16 cellular contexts compared by ENCODE assay signal in the genomic region with DNA sequence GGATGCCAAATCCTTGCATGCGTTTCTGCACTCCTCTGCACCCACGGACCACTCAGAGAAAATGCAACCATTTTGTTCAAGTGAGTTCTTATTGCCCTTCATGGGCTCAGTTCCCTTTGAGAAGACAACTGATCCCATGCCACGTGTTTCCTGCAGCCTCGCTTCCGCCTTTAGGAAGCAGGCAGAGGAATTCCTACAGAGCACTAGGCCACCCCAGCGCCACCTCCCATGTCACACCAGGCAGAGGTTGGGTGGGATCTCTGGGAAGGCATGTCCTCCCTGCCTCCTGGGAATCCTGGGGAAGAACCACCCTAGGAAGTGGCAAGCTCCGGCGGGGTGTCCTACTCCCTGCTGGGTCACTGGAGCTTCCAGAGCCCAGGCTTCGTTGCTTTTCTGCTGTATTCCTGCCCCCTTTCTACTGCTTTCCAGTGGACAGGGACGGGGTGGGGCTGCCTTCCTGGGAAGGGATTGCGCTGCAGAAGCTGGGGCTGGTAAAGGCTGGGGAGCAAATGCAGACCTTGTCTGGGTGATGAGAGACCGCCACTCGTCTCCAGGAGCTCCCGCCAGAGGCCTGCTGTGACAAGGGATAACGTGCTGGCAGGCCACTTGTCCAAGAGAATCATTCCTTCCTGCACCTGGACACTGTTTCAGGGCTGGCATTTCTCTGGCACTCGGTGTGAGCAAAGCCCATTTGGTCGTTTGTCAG.
A peak's percentile ranks its signal among the peaks of the same experiment; 100 is the strongest.
DNase-seq lines count a peak whose midpoint lies in the region; ATAC-seq and TF ChIP-seq lines count a peak whose summit lies in the region.
"Had no signal": no experiment of that assay in that cellular context is flagged by ENCODE, and none has a peak within 500 bp of the region (broad histone marks: within the 10 kb centered on the region; RNA-seq: fewer than 3 reads in every experiment).

No MANE protein-coding gene starts in this region.

- H3K4me3 ChIP-seq in SJCRH30 (no peak overlapping the region), vagina (no peak overlapping the region), stomach (no peak overlapping the region)
- H3K4me3 ChIP-seq: GM23248, K562, Peyer's patch had no signal

- CTCF ChIA-PET in activated CD4-positive, alpha-beta T cell treated with anti-CD3 and anti-CD28 coated beads, Interleukin-2, amount 10 ng/mL, durations not matched to agents 7 days and 5 days (lab: Charles Lee), result no interaction called here

- no peak overlapping the region for H3K27ac Mint-ChIP-seq in activated CD4-positive, alpha-beta T cell treated with anti-CD3 and anti-CD28 coated beads, Interleukin-2, amount 10 ng/mL, durations not matched to agents 24 days and 14 days
- H3K27ac Mint-ChIP-seq in activated CD4-positive, alpha-beta T cell treated with anti-CD3 and anti-CD28 coated beads, Interleukin-2, amount 10 ng/mL, durations not matched to agents 7 days and 5 days, result no peak overlapping the region
- peak overlapping the region in 2 of 3 experiments; percentile 63 to 68 for H3K27ac Mint-ChIP-seq in nephron
- H3K27ac Mint-ChIP-seq: B cell; CD4-positive, alpha-beta memory T cell had no signal

- TF ChIP-seq POLR2A in vagina (IDR thresholded peaks at IDR 0.05), result no peak
- no peak for TF ChIP-seq POLR2A in stomach (IDR thresholded peaks at IDR 0.05)

- no peaks in the 10 kb centered on the region for H3K4me1 Mint-ChIP-seq in activated CD4-positive, alpha-beta T cell treated with anti-CD3 and anti-CD28 coated beads, Interleukin-2, amount 10 ng/mL, durations not matched to agents 24 days and 14 days
- H3K4me1 Mint-ChIP-seq in activated CD4-positive, alpha-beta T cell treated with anti-CD3 and anti-CD28 coated beads, Interleukin-2, amount 10 ng/mL, durations not matched to agents 7 days and 5 days, result peaks cover 2% of the 10 kb centered on the region
- peaks cover 54% of the 10 kb centered on the region for H3K4me1 Mint-ChIP-seq in nephron
- H3K4me1 Mint-ChIP-seq: B cell; CD4-positive, alpha-beta memory T cell had no signal

- no peaks in the 10 kb centered on the region for H3K27me3 ChIP-seq in SJCRH30
- no peaks in the 10 kb centered on the region for H3K27me3 ChIP-seq in vagina
- peaks cover 0 to 8% (median 0%) of the 10 kb centered on the region in 3 donors for H3K27me3 ChIP-seq in stomach
- H3K27me3 ChIP-seq: Peyer's patch had no signal

- H3K4me3 Mint-ChIP-seq in activated CD4-positive, alpha-beta T cell treated with anti-CD3 and anti-CD28 coated beads, Interleukin-2, amount 10 ng/mL, durations not matched to agents 24 days and 14 days, result no peak overlapping the region
- no peak overlapping the region for H3K4me3 Mint-ChIP-seq in activated CD4-positive, alpha-beta T cell treated with anti-CD3 and anti-CD28 coated beads, Interleukin-2, amount 10 ng/mL, durations not matched to agents 7 days and 5 days
- H3K4me3 Mint-ChIP-seq in nephron, result peak overlapping the region in 1 of 3 experiments; percentile 31
- H3K4me3 Mint-ChIP-seq: B cell; CD4-positive, alpha-beta memory T cell had no signal

- intact Hi-C loops in activated CD4-positive, alpha-beta T cell treated with anti-CD3 and anti-CD28 coated beads, Interleukin-2, amount 10 ng/mL, durations not matched to agents 24 days and 14 days (cut with micrococcal nuclease), result no loop called here
- intact Hi-C loops in vagina (cut with DNase I), result no loop called here
- intact Hi-C loops in stomach (cut with DNase I; ENCODE audit: low total_unique reads), result no loop called here

- H3K36me3 ChIP-seq in SJCRH30 (no peaks in the 10 kb centered on the region), vagina (no peaks in the 10 kb centered on the region), stomach (no peaks in the 10 kb centered on the region)
- H3K36me3 ChIP-seq: Peyer's patch had no signal

- WGBS in stomach, 5 donors, result 76 to 89% (median 81%) methylated on average over 17 of the region's 17 CpGs

- ATAC-seq in GM18519 (IDR thresholded peaks at IDR 0.05; ENCODE audit: low FRiP score, unreplicated experiment), result no peak
- ATAC-seq: K562 had no signal

- H3K36me3 Mint-ChIP-seq in activated CD4-positive, alpha-beta T cell treated with anti-CD3 and anti-CD28 coated beads, Interleukin-2, amount 10 ng/mL, durations not matched to agents 24 days and 14 days (ENCODE audit: low read depth), result no peaks in the 10 kb centered on the region
- no peaks in the 10 kb centered on the region for H3K36me3 Mint-ChIP-seq in activated CD4-positive, alpha-beta T cell treated with anti-CD3 and anti-CD28 coated beads, Interleukin-2, amount 10 ng/mL, durations not matched to agents 7 days and 5 days (ENCODE audit: low read depth)
- H3K36me3 Mint-ChIP-seq in nephron (ENCODE audit: low read depth), result no peaks in the 10 kb centered on the region
- H3K36me3 Mint-ChIP-seq: CD4-positive, alpha-beta memory T cell had no signal

- TF ChIP-seq CTCF in nephron (IDR thresholded peaks at IDR 0.05; ENCODE audit: unreplicated experiment in 3 of 3), result no peak
- no peak for TF ChIP-seq CTCF in vagina (IDR thresholded peaks at IDR 0.05)
- no peak for TF ChIP-seq CTCF in stomach (IDR thresholded peaks at IDR 0.05)

- peaks cover 45% of the 10 kb centered on the region for H3K4me1 ChIP-seq in SJCRH30
- H3K4me1 ChIP-seq in vagina, result peaks cover 6% of the 10 kb centered on the region
- peaks cover under 1 to 36% (median 8%) of the 10 kb centered on the region in 4 donors for H3K4me1 ChIP-seq in stomach
- H3K4me1 ChIP-seq: Peyer's patch had no signal

- DNase-seq in activated CD4-positive, alpha-beta T cell treated with anti-CD3 and anti-CD28 coated beads, Interleukin-2, amount 10 ng/mL, durations not matched to agents 24 days and 14 days, result peak; percentile 29
- DNase-seq in activated CD4-positive, alpha-beta T cell treated with anti-CD3 and anti-CD28 coated beads, Interleukin-2, amount 10 ng/mL, durations not matched to agents 7 days and 5 days, result no peak
- DNase-seq in SJCRH30, result no peak
- DNase-seq in vagina (ENCODE audit: extremely low spot score in 2 of 2), result peak; percentile 65 to 81
- no peak for DNase-seq in stomach
- DNase-seq: CD4-positive, alpha-beta memory T cell; GM23248; NCI-H1436; NCI-H2029 treated with DMSO at 0.1 percent for 48 hours; NCI-H748 treated with DMSO at 0.1 percent for 48 hours; Peyer's patch had no signal

- no peak for TF ChIP-seq EP300 in stomach (IDR thresholded peaks at IDR 0.05)

- H3K9me3 ChIP-seq in SJCRH30 (replicated peaks) (peaks cover 4% of the 10 kb centered on the region; the same call in 1 of the 2 replicates), vagina (no peaks in the 10 kb centered on the region), stomach (peaks cover 0 to 7% (median 0%) of the 10 kb centered on the region in 4 donors)
- H3K9me3 ChIP-seq: Peyer's patch had no signal

- POLR2A ChIA-PET in activated CD4-positive, alpha-beta T cell treated with anti-CD3 and anti-CD28 coated beads, Interleukin-2, amount 10 ng/mL, durations not matched to agents 7 days and 5 days (lab: Charles Lee), result no interaction called here

- H3K9me3 Mint-ChIP-seq in activated CD4-positive, alpha-beta T cell treated with anti-CD3 and anti-CD28 coated beads, Interleukin-2, amount 10 ng/mL, durations not matched to agents 24 days and 14 days, result no peaks in the 10 kb centered on the region
- no peaks in the 10 kb centered on the region for H3K9me3 Mint-ChIP-seq in activated CD4-positive, alpha-beta T cell treated with anti-CD3 and anti-CD28 coated beads, Interleukin-2, amount 10 ng/mL, durations not matched to agents 7 days and 5 days
- H3K9me3 Mint-ChIP-seq in nephron, result peaks cover 20% of the 10 kb centered on the region

- no peaks in the 10 kb centered on the region for H3K27me3 Mint-ChIP-seq in activated CD4-positive, alpha-beta T cell treated with anti-CD3 and anti-CD28 coated beads, Interleukin-2, amount 10 ng/mL, durations not matched to agents 24 days and 14 days
- peaks cover 2% of the 10 kb centered on the region for H3K27me3 Mint-ChIP-seq in activated CD4-positive, alpha-beta T cell treated with anti-CD3 and anti-CD28 coated beads, Interleukin-2, amount 10 ng/mL, durations not matched to agents 7 days and 5 days
- peaks cover 21% of the 10 kb centered on the region for H3K27me3 Mint-ChIP-seq in nephron (ENCODE audit: low read depth)

- peak overlapping the region; percentile 80 for H3K27ac ChIP-seq in SJCRH30
- no peak overlapping the region for H3K27ac ChIP-seq in vagina
- H3K27ac ChIP-seq in stomach, result no peak overlapping the region
- H3K27ac ChIP-seq: HL-60, Peyer's patch had no signal

Comparison
In these comparisons a context has a peak if more than half of its experiments do, and no peak if none do; other contexts are left out.
1. DNase-seq: peak in activated CD4-positive, alpha-beta T cell treated with anti-CD3 and anti-CD28 coated beads, Interleukin-2, amount 10 ng/mL, durations not matched to agents 24 days and 14 days (single experiment) and vagina (2 of 2); none in activated CD4-positive, alpha-beta T cell treated with anti-CD3 and anti-CD28 coated beads, Interleukin-2, amount 10 ng/mL, durations not matched to agents 7 days and 5 days (single experiment), SJCRH30 (0 of 2) and stomach (single experiment).
2. H3K27ac Mint-ChIP-seq: peak in nephron (2 of 3); none in activated CD4-positive, alpha-beta T cell treated with anti-CD3 and anti-CD28 coated beads, Interleukin-2, amount 10 ng/mL, durations not matched to agents 24 days and 14 days (single experiment) and activated CD4-positive, alpha-beta T cell treated with anti-CD3 and anti-CD28 coated beads, Interleukin-2, amount 10 ng/mL, durations not matched to agents 7 days and 5 days (single experiment).